8 cellular contexts compared by ENCODE assay signal in the genomic region with DNA sequence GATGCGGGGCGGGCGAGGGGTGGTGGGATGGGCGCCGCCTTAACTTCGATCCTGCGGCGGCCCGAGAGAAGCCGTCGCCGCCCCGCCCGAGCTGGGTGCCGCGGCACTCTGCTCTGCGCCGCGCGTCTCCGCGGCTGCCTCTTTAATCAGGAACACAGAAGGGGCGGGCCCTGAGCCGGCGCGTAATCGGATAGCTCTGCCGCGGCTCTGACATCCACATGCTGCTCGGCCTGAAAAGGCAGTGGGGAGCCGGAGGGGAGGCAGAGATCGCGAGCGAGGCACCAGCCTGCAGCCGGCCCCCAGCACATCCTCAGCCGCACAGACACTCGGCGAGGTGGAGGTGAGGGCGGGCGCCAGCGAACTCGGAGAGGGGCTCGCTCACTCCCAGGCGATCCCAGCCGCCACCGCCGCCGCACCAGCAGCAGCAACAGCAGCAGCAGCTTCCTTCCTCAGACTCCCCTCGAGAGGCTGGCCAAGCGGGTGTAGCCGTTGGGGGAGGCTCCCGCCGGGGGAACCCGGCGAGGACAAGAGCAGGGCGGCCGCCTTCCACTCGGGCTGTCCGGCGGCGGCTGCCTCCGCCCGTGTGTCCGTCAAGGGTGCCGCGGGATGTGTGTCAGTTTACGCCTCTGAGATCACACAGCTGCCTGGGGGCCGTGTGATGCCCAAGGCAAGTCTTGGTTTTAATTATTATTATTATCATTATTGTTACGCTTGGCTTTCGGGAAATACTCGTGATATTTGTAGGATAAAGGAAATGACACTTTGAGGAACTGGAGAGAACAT. TPM values are rescaled to one million over a fixed set of nuclear protein-coding genes. Genes with fewer than 3 reads are reported as not detected.
DNase-seq lines count a peak whose midpoint lies in the region; ATAC-seq and TF ChIP-seq lines count a peak whose summit lies in the region.

A gene with protein sequence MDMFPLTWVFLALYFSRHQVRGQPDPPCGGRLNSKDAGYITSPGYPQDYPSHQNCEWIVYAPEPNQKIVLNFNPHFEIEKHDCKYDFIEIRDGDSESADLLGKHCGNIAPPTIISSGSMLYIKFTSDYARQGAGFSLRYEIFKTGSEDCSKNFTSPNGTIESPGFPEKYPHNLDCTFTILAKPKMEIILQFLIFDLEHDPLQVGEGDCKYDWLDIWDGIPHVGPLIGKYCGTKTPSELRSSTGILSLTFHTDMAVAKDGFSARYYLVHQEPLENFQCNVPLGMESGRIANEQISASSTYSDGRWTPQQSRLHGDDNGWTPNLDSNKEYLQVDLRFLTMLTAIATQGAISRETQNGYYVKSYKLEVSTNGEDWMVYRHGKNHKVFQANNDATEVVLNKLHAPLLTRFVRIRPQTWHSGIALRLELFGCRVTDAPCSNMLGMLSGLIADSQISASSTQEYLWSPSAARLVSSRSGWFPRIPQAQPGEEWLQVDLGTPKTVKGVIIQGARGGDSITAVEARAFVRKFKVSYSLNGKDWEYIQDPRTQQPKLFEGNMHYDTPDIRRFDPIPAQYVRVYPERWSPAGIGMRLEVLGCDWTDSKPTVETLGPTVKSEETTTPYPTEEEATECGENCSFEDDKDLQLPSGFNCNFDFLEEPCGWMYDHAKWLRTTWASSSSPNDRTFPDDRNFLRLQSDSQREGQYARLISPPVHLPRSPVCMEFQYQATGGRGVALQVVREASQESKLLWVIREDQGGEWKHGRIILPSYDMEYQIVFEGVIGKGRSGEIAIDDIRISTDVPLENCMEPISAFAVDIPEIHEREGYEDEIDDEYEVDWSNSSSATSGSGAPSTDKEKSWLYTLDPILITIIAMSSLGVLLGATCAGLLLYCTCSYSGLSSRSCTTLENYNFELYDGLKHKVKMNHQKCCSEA (plus strand): TSS at position 263 of the 783 bp plus-strand sequence. CDS start 790 bp downstream, outside the sequence.

- H3K4me1 Mint-ChIP-seq in T-cell: peaks cover 18 to 44% (median 30%) of the 10 kb centered on the region in 3 donors

- TF ChIP-seq CTCF in GM12864 (IDR thresholded peaks at IDR 0.05; ENCODE audit: low read depth, low read length, missing control alignments) (no peak), right atrium auricular region (IDR thresholded peaks at IDR 0.05) (no peak)

- H3K4me3 Mint-ChIP-seq in T-cell: peak within 1 kb of the TSS; percentile 71 to 80 (median 78)

- POLR2A ChIA-PET in T-cell (lab: Charles Lee): no interaction called here

- peak within 1 kb of the TSS; percentile 42 for H3K4me3 ChIP-seq in GM12864 (ENCODE audit: low read depth, low read length)
- H3K4me3 ChIP-seq in right atrium auricular region: peak within 1 kb of the TSS; percentile 55 to 73

- H3K27ac Mint-ChIP-seq in T-cell: peak within 1 kb of the TSS in 1 of 2 donors; percentile 27

- peaks cover 0 to 52% of the 10 kb centered on the region in 2 donors for H3K4me1 ChIP-seq in right atrium auricular region

- no peaks in the 10 kb centered on the region for H3K9me3 ChIP-seq in right atrium auricular region

- no peaks in the 10 kb centered on the region for H3K27me3 ChIP-seq in right atrium auricular region

- no peaks in the 10 kb centered on the region for H3K9me3 Mint-ChIP-seq in T-cell

- peak; percentile 67 for ATAC-seq in HG02623 (IDR thresholded peaks at IDR 0.05; ENCODE audit: unreplicated experiment)
- ATAC-seq in T-cell (replicated peaks in 1 of 4): peak; percentile 78 to 90 (median 82)

- no peaks in the 10 kb centered on the region for H3K36me3 ChIP-seq in right atrium auricular region

- CTCF ChIA-PET in T-cell (lab: Charles Lee): interaction anchor here in 1 of 2 donors (0.8 kb wide), 1 partner anchor 1416 kb away, joined by 3 read pairs; no protein-coding TSS in a partner anchor

- no peaks in the 10 kb centered on the region for H3K36me3 Mint-ChIP-seq in T-cell

- H3K27me3 Mint-ChIP-seq in T-cell: peaks cover 47 to 66% of the 10 kb centered on the region in 2 donors

- DNase-seq in GM12864 (ENCODE audit: low read depth): no peak
- peak; percentile 64 for DNase-seq in NCI-H1105 (lab: John Stamatoyannopoulos, UW)
- peak in 22 of 34 experiments; percentile 8 to 47 (median 25) for DNase-seq in T-cell
- DNase-seq in astrocyte of the hippocampus (ENCODE audit: low read depth, low spot score): peak; percentile 97
- peak; percentile 87 for DNase-seq in right atrium auricular region (ENCODE audit: low spot score)
- DNase-seq in posterior vena cava (ENCODE audit: low spot score): peak; percentile 95
- no peak for DNase-seq in KG1 (lab: John Stamatoyannopoulos, UW)

- intact Hi-C loops in posterior vena cava (cut with DNase I): loop anchor here (5.0 to 10.0 kb wide), 2 partner anchors 242 to 1435 kb away; no protein-coding TSS in a partner anchor

- H3K27ac ChIP-seq in right atrium auricular region: peak within 1 kb of the TSS; percentile 70 to 77

RNA-seq across cellular contexts. Expression of the gene that starts here (rescaled TPM):
- 1 to 10 TPM in 1 of 5 donors, under 1 TPM in 2, not detected in 2; 0.85 to 1.1 (median 0.93) TPM for total RNA-seq in T-cell
- 10 to 100 TPM in 1 of 2 donors, 1 to 10 TPM in 1; 7.1 to 10.9 TPM for total RNA-seq in right atrium auricular region
- 10 to 100 TPM; 80.8 to 93.5 TPM for total RNA-seq in posterior vena cava

Comparison
In these comparisons a context has a peak if more than half of its experiments do, and no peak if none do; other contexts are left out.
1. RNA of the gene that starts here (total RNA-seq): 80.8 to 93.5 TPM in posterior vena cava; 7.1 to 10.9 TPM in right atrium auricular region and 0.85 to 1.1 TPM in T-cell; every median in the first group is over 4 times any median in the second.
2. DNase-seq: peak in NCI-H1105 (single experiment), T-cell (22 of 34), astrocyte of the hippocampus (single experiment), right atrium auricular region (single experiment) and posterior vena cava (single experiment); none in GM12864 (single experiment) and KG1 (single experiment).